9 cellular contexts compared by ENCODE assay signal in the genomic region with DNA sequence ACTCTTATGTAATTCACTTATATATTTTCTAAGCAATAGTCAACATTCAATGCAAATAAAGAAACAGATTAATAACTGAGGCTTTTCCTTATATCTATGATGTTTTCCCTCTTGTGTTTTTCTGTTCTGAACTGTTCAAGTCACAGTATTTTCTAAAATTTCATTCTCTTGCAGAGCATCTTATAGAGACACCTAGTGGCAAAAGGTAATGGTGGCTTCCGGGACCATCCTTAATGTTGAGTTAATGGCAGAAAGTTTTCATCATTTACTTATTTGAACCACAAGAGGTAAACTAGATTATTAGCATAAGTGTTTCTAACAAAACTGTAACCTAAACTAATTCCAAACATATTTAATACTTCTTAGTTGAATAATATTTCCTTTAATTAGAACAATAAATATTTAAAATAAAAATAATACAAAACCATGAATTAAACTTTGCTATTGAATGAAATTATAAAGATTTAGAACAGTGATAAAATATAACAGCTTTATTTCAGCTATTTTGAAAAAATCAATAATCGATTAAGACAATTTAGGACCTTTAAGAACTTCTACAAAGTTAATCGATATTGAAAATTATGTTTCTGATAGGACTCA. TPM values are rescaled to one million over a fixed set of nuclear protein-coding genes. Genes with fewer than 3 reads are reported as not detected.
DNase-seq lines count a peak whose midpoint lies in the region; ATAC-seq, FAIRE-seq and TF ChIP-seq lines count a peak whose summit lies in the region.
"Had no signal": no experiment of that assay in that cellular context is flagged by ENCODE, and none has a peak within 500 bp of the region (broad histone marks: within the 10 kb centered on the region; RNA-seq: fewer than 3 reads in every experiment).

No MANE protein-coding gene starts in this region.

- H3K4me1 ChIP-seq in tibial nerve, result peaks cover 0 to 33% (median 3%) of the 10 kb centered on the region in 4 donors

- H3K4me1 Mint-ChIP-seq in CD4-positive, alpha-beta T cell (ENCODE audit: low read depth), result peaks cover 32% of the 10 kb centered on the region

- POLR2A ChIA-PET in CD4-positive, alpha-beta T cell (lab: Charles Lee), result no interaction called here

- H3K36me3 ChIP-seq in tibial nerve, result no peaks in the 10 kb centered on the region

- H3K36me3 Mint-ChIP-seq in CD4-positive, alpha-beta T cell (ENCODE audit: low read depth), result no peaks in the 10 kb centered on the region

- no peak for FAIRE-seq in urothelium cell line (lab: Jason Lieb, UNC)

- H3K27ac ChIP-seq in dorsolateral prefrontal cortex (no peak overlapping the region), tibial nerve (peak overlapping the region in 2 of 4 donors; percentile 1 to 14)
- no peak overlapping the region for H3K27ac ChIP-seq in CD4-positive, alpha-beta T cell (ENCODE audit: low read depth, low read length)

- H3K4me3 Mint-ChIP-seq in CD4-positive, alpha-beta T cell, result no peak overlapping the region

- peaks cover 57% of the 10 kb centered on the region for H3K27me3 Mint-ChIP-seq in CD4-positive, alpha-beta T cell

- no peak for TF ChIP-seq POLR2A in tibial nerve (IDR thresholded peaks at IDR 0.05)

- H3K9me3 ChIP-seq in tibial nerve, result no peaks in the 10 kb centered on the region
- no peaks in the 10 kb centered on the region for H3K9me3 ChIP-seq in CD4-positive, alpha-beta T cell (ENCODE audit: control insufficient read depth, low read length)

- no peak for TF ChIP-seq EP300 in tibial nerve (IDR thresholded peaks at IDR 0.05)

- no peak overlapping the region for H3K27ac Mint-ChIP-seq in CD4-positive, alpha-beta T cell

- H3K4me3 ChIP-seq in dorsolateral prefrontal cortex (peak overlapping the region in 44 of 59 donors; percentile 0 to 92 (median 78)), tibial nerve (peak overlapping the region in 1 of 4 donors; percentile 68)

- H3K27me3 ChIP-seq in dorsolateral prefrontal cortex (peaks cover 0 to 14% (median 0%) of the 10 kb centered on the region in 45 donors), tibial nerve (peaks cover 0 to 23% of the 10 kb centered on the region in 2 donors)
- H3K27me3 ChIP-seq in CD4-positive, alpha-beta T cell (ENCODE audit: control insufficient read depth, insufficient read depth, low read length), result peaks cover 38% of the 10 kb centered on the region

- ATAC-seq in HG02870 (IDR thresholded peaks at IDR 0.05; ENCODE audit: unreplicated experiment) (peak; percentile 39), HG03025 (IDR thresholded peaks at IDR 0.05; ENCODE audit: low FRiP score, unreplicated experiment) (no peak)
- no peak for ATAC-seq in CD4-positive, alpha-beta T cell (ENCODE audit: poor library complexity)

- DNase-seq in NCI-H526 treated with DMSO at 0.1 percent for 48 hours (lab: John Stamatoyannopoulos, UW) (peak; percentile 75), dorsolateral prefrontal cortex (no peak), tibial nerve (ENCODE audit: low spot score in 2 of 2) (no peak), urothelium cell line (ENCODE audit: low spot score) (no peak)
- DNase-seq in CD4-positive, alpha-beta T cell, result no peak

- 28 to 35% methylated on average over 3 of the region's 3 CpGs for WGBS in tibial nerve, 2 donors

- H3K9me3 Mint-ChIP-seq in CD4-positive, alpha-beta T cell, result peaks cover 2% of the 10 kb centered on the region

- intact Hi-C loops in dorsolateral prefrontal cortex (cut with DNase I), result no loop called here
- intact Hi-C loops in CD4-positive, alpha-beta T cell (cut with DNase I, micrococcal nuclease), result no loop called here

- TF ChIP-seq CTCF in GM12873 (IDR thresholded peaks at IDR 0.05; ENCODE audit: insufficient read depth, low read depth, low read length, missing control alignments) (peak; percentile 47), dorsolateral prefrontal cortex (IDR thresholded peaks at IDR 0.05 in 54 of 56, conservative IDR thresholded peaks at IDR 0.05 in 2 of 56; ENCODE audit: low read depth in 1 of 56, partially characterized antibody in 56 of 56) (peak; percentile 42 to 80 (median 67)), tibial nerve (IDR thresholded peaks at IDR 0.05) (peak; percentile 19 to 50 (median 38))
- TF ChIP-seq CTCF in CD4-positive, alpha-beta T cell (IDR thresholded peaks at IDR 0.05), result no peak

- CTCF ChIA-PET in CD4-positive, alpha-beta T cell (lab: Charles Lee), result no interaction called here

RNA-seq across cellular contexts. Expression of a gene that starts 1.7 kb away (rescaled TPM):
- total RNA-seq in dorsolateral prefrontal cortex (10 to 100 TPM in 118 of 120 experiments, 1 to 10 TPM in 2; 7.8 to 27.3 (median 18.2) TPM), tibial nerve (1 to 10 TPM; 5.1 to 9.6 (median 6.0) TPM)
- under 1 TPM; under 0.01 to 0.03 TPM for total RNA-seq in CD4-positive, alpha-beta T cell
- total RNA-seq: T-helper 1 cell treated with Interleukin-12 subunit alpha and Interleukin-12 subunit beta and Interleukin-4 antibody, amounts not matched to agents 30 ng/mL and 1 ng/mL, for 36 hours had no signal

Comparison
In these comparisons a context has a peak if more than half of its experiments do, and no peak if none do; other contexts are left out.
1. RNA of a gene that starts 1.7 kb away (total RNA-seq): 7.8 to 27.3 TPM in dorsolateral prefrontal cortex and 5.1 to 9.6 TPM in tibial nerve; under 0.01 to 0.03 TPM in CD4-positive, alpha-beta T cell; every median in the first group is over 4 times any median in the second.